Comparison of ENCODE assay signal across 14 cellular contexts in the genomic region with DNA sequence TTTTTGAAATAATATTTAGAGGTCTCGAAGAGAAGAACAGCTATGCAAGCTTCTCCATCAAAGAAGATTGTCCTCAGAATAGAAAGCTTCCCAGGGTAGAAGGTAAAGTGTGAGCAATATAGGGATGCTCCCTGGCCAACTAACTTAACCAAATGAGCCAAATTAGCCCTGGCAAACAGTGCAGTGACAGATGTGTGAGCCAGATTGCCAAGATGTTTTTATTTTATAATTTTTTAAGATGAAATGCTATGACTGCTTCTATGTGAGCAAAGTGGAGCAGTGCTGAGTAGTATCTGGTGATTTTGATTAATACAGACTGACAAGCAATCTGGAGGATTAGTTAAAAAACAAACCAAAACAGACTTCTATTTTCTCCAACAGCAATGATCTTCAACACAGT.
DNase-seq lines count a peak whose midpoint lies in the region; ATAC-seq and TF ChIP-seq lines count a peak whose summit lies in the region.
"Had no signal": no experiment of that assay in that cellular context is flagged by ENCODE, and none has a peak within 500 bp of the region (broad histone marks: within the 10 kb centered on the region; RNA-seq: fewer than 3 reads in every experiment).

No MANE protein-coding gene starts in this region.

- H3K9me3 ChIP-seq in upper lobe of right lung: no peaks in the 10 kb centered on the region
- H3K9me3 ChIP-seq: HAP-1 had no signal

- H3K4me1 ChIP-seq in upper lobe of right lung: no peaks in the 10 kb centered on the region

- peak; percentile 79 for DNase-seq in G401 (ENCODE audit: low spot score)
- DNase-seq in NCI-H446 (lab: John Stamatoyannopoulos, UW): peak; percentile 74 to 89
- DNase-seq in HCEC 1CT: no peak
- no peak for DNase-seq in upper lobe of right lung
- DNase-seq: Calu3; CD4-positive, alpha-beta T cell; DND-41; GF-D8; HFFc6 had no signal

- in situ Hi-C loops in G401 (cut with HindIII; ENCODE audit: low sequenced_read_pairs): no loop called here

- H3K27me3 ChIP-seq in upper lobe of right lung: no peaks in the 10 kb centered on the region

- intact Hi-C loops in upper lobe of right lung (cut with DNase I): no loop called here

- no peaks in the 10 kb centered on the region for H3K36me3 ChIP-seq in upper lobe of right lung
- H3K36me3 ChIP-seq: HAP-1 had no signal

- no peak overlapping the region for H3K4me3 ChIP-seq in upper lobe of right lung
- H3K4me3 ChIP-seq: HAP-1 had no signal

- TF ChIP-seq CTCF in VCaP (conservative IDR thresholded peaks at IDR 0.05) (no peak), upper lobe of right lung (IDR thresholded peaks at IDR 0.05) (no peak)

- H3K27ac ChIP-seq in VCaP: peak overlapping the region; percentile 48; the same call in 1 of the 2 replicates
- H3K27ac ChIP-seq in upper lobe of right lung: no peak overlapping the region
- H3K27ac ChIP-seq: HL-60 had no signal

- ATAC-seq in GM18502 (IDR thresholded peaks at IDR 0.05; ENCODE audit: poor library complexity, unreplicated experiment) (no peak), HG02588 (IDR thresholded peaks at IDR 0.05; ENCODE audit: unreplicated experiment) (no peak), upper lobe of right lung (no peak)

Comparison
In these comparisons a context has a peak if more than half of its experiments do, and no peak if none do; other contexts are left out.
1. DNase-seq: peak in G401 (single experiment) and NCI-H446 (2 of 2); none in HCEC 1CT (single experiment) and upper lobe of right lung (single experiment).